1 cellular context compared by ENCODE assay signal in the genomic region with DNA sequence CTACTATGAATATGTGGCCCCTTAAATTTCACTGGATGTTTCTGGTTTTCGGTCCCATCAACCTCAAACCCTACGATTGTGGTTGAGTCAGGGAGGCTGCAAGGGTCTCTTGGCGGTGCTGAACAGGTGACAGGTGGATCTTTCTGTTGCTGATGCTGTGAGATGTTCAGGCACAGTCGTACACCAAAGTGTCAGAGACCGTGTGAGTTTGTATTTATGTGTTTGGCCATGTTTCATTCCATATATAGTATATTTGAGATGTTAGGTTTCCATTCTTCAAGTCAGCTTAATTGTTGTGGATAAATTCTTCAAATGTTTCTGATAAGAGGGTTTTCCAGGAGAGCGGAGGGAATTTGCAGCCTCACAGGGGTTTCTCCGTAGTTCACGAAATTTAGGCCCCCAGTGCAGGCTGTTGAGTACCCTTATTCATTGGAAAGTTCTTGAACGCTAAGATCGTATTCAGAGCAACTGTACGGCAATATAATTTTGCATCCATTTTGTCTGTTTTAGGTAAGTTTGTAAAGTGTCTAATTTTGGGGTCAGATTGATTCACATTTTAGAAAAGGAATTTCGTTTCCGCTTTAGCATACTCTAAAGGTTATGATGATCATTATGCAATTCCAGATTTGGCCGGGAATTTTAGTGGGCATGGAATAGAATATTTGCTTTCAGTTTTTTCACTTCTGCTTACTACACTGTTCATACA.
TF ChIP-seq lines count a peak whose summit lies in the region.

No MANE protein-coding gene starts in this region.

TF ChIP-seq in GM23338, 12 proteins besides CTCF, POLR2A, EP300 and RAD21 (continued from another document):
- TF ChIP-seq, protein P1, sequence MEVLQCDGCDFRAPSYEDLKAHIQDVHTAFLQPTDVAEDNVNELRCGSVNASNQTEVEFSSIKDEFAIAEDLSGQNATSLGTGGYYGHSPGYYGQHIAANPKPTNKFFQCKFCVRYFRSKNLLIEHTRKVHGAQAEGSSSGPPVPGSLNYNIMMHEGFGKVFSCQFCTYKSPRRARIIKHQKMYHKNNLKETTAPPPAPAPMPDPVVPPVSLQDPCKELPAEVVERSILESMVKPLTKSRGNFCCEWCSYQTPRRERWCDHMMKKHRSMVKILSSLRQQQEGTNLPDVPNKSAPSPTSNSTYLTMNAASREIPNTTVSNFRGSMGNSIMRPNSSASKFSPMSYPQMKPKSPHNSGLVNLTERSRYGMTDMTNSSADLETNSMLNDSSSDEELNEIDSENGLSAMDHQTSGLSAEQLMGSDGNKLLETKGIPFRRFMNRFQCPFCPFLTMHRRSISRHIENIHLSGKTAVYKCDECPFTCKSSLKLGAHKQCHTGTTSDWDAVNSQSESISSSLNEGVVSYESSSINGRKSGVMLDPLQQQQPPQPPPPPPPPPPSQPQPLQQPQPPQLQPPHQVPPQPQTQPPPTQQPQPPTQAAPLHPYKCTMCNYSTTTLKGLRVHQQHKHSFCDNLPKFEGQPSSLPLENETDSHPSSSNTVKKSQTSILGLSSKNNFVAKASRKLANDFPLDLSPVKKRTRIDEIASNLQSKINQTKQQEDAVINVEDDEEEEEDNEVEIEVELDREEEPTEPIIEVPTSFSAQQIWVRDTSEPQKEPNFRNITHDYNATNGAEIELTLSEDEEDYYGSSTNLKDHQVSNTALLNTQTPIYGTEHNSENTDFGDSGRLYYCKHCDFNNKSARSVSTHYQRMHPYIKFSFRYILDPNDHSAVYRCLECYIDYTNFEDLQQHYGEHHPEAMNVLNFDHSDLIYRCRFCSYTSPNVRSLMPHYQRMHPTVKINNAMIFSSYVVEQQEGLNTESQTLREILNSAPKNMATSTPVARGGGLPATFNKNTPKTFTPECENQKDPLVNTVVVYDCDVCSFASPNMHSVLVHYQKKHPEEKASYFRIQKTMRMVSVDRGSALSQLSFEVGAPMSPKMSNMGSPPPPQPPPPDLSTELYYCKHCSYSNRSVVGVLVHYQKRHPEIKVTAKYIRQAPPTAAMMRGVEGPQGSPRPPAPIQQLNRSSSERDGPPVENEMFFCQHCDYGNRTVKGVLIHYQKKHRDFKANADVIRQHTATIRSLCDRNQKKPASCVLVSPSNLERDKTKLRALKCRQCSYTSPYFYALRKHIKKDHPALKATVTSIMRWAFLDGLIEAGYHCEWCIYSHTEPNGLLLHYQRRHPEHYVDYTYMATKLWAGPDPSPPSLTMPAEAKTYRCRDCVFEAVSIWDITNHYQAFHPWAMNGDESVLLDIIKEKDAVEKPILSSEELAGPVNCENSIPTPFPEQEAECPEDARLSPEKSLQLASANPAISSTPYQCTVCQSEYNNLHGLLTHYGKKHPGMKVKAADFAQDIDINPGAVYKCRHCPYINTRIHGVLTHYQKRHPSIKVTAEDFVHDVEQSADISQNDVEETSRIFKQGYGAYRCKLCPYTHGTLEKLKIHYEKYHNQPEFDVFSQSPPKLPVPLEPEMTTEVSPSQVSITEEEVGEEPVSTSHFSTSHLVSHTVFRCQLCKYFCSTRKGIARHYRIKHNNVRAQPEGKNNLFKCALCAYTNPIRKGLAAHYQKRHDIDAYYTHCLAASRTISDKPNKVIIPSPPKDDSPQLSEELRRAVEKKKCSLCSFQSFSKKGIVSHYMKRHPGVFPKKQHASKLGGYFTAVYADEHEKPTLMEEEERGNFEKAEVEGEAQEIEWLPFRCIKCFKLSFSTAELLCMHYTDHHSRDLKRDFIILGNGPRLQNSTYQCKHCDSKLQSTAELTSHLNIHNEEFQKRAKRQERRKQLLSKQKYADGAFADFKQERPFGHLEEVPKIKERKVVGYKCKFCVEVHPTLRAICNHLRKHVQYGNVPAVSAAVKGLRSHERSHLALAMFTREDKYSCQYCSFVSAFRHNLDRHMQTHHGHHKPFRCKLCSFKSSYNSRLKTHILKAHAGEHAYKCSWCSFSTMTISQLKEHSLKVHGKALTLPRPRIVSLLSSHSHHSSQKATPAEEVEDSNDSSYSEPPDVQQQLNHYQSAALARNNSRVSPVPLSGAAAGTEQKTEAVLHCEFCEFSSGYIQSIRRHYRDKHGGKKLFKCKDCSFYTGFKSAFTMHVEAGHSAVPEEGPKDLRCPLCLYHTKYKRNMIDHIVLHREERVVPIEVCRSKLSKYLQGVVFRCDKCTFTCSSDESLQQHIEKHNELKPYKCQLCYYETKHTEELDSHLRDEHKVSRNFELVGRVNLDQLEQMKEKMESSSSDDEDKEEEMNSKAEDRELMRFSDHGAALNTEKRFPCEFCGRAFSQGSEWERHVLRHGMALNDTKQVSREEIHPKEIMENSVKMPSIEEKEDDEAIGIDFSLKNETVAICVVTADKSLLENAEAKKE (CRISPR knock-in tag; IDR thresholded peaks at IDR 0.05) = no peak
- TF ChIP-seq EZH2 (IDR thresholded peaks at IDR 0.05; ENCODE audit: low read depth, unreplicated experiment) (no peak), CREB1 (CRISPR knock-in tag; IDR thresholded peaks at IDR 0.05; ENCODE audit: low read depth) (no peak), ZNF114 (CRISPR knock-in tag; IDR thresholded peaks at IDR 0.05) (no peak), STAT1 (IDR thresholded peaks at IDR 0.05; ENCODE audit: unreplicated experiment) (no peak), JUNB (IDR thresholded peaks at IDR 0.05; ENCODE audit: unreplicated experiment) (no peak), ZNF331 (CRISPR knock-in tag; IDR thresholded peaks at IDR 0.05; ENCODE audit: low read depth) (no peak), POLR2AphosphoS5 (IDR thresholded peaks at IDR 0.05; ENCODE audit: low read depth) (no peak), EZH2phosphoT487 (IDR thresholded peaks at IDR 0.05; ENCODE audit: unreplicated experiment) (no peak)
- TF ChIP-seq, protein P2, sequence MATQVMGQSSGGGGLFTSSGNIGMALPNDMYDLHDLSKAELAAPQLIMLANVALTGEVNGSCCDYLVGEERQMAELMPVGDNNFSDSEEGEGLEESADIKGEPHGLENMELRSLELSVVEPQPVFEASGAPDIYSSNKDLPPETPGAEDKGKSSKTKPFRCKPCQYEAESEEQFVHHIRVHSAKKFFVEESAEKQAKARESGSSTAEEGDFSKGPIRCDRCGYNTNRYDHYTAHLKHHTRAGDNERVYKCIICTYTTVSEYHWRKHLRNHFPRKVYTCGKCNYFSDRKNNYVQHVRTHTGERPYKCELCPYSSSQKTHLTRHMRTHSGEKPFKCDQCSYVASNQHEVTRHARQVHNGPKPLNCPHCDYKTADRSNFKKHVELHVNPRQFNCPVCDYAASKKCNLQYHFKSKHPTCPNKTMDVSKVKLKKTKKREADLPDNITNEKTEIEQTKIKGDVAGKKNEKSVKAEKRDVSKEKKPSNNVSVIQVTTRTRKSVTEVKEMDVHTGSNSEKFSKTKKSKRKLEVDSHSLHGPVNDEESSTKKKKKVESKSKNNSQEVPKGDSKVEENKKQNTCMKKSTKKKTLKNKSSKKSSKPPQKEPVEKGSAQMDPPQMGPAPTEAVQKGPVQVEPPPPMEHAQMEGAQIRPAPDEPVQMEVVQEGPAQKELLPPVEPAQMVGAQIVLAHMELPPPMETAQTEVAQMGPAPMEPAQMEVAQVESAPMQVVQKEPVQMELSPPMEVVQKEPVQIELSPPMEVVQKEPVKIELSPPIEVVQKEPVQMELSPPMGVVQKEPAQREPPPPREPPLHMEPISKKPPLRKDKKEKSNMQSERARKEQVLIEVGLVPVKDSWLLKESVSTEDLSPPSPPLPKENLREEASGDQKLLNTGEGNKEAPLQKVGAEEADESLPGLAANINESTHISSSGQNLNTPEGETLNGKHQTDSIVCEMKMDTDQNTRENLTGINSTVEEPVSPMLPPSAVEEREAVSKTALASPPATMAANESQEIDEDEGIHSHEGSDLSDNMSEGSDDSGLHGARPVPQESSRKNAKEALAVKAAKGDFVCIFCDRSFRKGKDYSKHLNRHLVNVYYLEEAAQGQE (IDR thresholded peaks at IDR 0.05; ENCODE audit: unreplicated experiment) = no peak
- TF ChIP-seq, protein P3, sequence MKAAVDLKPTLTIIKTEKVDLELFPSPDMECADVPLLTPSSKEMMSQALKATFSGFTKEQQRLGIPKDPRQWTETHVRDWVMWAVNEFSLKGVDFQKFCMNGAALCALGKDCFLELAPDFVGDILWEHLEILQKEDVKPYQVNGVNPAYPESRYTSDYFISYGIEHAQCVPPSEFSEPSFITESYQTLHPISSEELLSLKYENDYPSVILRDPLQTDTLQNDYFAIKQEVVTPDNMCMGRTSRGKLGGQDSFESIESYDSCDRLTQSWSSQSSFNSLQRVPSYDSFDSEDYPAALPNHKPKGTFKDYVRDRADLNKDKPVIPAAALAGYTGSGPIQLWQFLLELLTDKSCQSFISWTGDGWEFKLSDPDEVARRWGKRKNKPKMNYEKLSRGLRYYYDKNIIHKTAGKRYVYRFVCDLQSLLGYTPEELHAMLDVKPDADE (IDR thresholded peaks at IDR 0.05) = no peak
